ENCODE assay signal across 5 cellular contexts in the genomic region with DNA sequence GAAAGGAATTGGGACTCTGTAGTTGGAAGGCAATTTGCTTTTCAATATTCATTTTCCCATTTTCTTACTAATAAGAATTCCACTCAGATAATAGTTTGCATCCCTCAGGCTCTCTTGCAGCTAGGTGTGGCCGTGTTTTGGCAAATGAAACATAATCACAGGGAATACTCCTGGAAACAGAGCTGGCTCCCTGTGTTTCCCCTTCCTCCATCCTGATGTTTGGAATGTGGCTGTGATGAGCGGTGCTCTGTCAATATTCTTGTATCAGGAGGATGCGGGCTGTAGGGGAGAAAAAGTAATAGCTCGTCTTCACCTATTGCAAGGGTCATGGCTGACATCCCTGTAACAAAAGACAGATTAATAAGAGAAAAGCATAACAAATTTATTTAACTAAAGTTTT.
"Had no signal": no experiment of that assay in that cellular context is flagged by ENCODE, and none has a peak within 500 bp of the region (broad histone marks: within the 10 kb centered on the region; RNA-seq: fewer than 3 reads in every experiment).

No MANE protein-coding gene starts in this region.

- H3K4me3 ChIP-seq: K562 had no signal

- DNase-seq: IMR-90, KBM-7, KG1 had no signal

- ATAC-seq: HepG2, K562 had no signal
